ENCODE assay signal across 30 cellular contexts in genomic region chr4:23766334-23766733, GRCh38.
"Had no signal": no experiment of that assay in that cellular context is flagged by ENCODE, and none has a peak within 500 bp of the region (broad histone marks: within the 10 kb centered on the region; RNA-seq: fewer than 3 reads in every experiment).

No MANE protein-coding gene starts in this region.

- H3K4me2 ChIP-seq: SK-N-SH had no signal

- H3K36me3 ChIP-seq: adrenal gland, Peyer's patch, SJSA1 had no signal

- DNase-seq: activated CD4-positive, alpha-beta T cell treated with anti-CD3 and anti-CD28 coated beads, Interleukin-2, amount 10 ng/mL, durations not matched to agents 24 days and 14 days; activated CD4-positive, alpha-beta T cell treated with anti-CD3 and anti-CD28 coated beads, Interleukin-2, amount 50 U/mL, for 48 hours; activated CD8-positive, alpha-beta T cell treated with anti-CD3 and anti-CD28 coated beads, Interleukin-2, amount 10 ng/mL, durations not matched to agents 7 days and 5 days; activated gamma-delta T cell treated with Interleukin-2 at 50 U/mL for 16 hours; activated naive CD4-positive, alpha-beta T cell treated with anti-CD3 and anti-CD28 coated beads for 36 hours; activated T-cell treated with anti-CD3 and anti-CD28 coated beads, Interleukin-2, amount 50 U/mL, for 24 hours; adrenal gland; body of pancreas; caudate nucleus; Karpas-422; KBM-7; MM.1S; NCI-H1092 treated with DMSO at 0.1 percent for 48 hours; NCI-H1417; NCI-H146; NCI-H187; NCI-H2029 treated with DMSO at 0.1 percent for 48 hours; NCI-H2107; NCI-H2171; NCI-H510A; NCI-H526; NCI-H748 treated with DMSO at 0.1 percent for 48 hours; NK-92 treated with Interleukin-12 subunit alpha and Interleukin-12 subunit beta, amount 100 ng/mL, for 24 hours; PC-3; Peyer's patch; RPMI8226; SHP77 treated with DMSO at 0.1 percent for 48 hours; SK-N-SH had no signal

- H3K27me3 ChIP-seq: adrenal gland, body of pancreas, Peyer's patch, SJSA1 had no signal

- H3K27ac ChIP-seq: adrenal gland, body of pancreas, SJSA1 had no signal

- H3K4me3 ChIP-seq: adrenal gland, body of pancreas, Peyer's patch, SJSA1 had no signal

- H3K9me3 ChIP-seq: adrenal gland, body of pancreas, Peyer's patch, SJSA1, SK-N-SH had no signal

- H3K9ac ChIP-seq: SK-N-SH had no signal

- H3K4me1 ChIP-seq: adrenal gland, Peyer's patch, SJSA1 had no signal

- ATAC-seq: activated CD8-positive, alpha-beta T cell treated with anti-CD3 and anti-CD28 coated beads, Interleukin-2, amount 10 ng/mL, durations not matched to agents 7 days and 5 days; activated naive CD4-positive, alpha-beta T cell treated with anti-CD3 and anti-CD28 coated beads, Interleukin-2, amount 50 U/mL, for 72 hours; body of pancreas; PC-3 had no signal
